Comparison of ENCODE assay signal across 1 cellular context in genomic region chr16:58284488-58284887, GRCh38.
TF ChIP-seq lines count a peak whose summit lies in the region.

No MANE protein-coding gene starts in this region.

TF ChIP-seq in K562, 482 proteins besides CTCF, POLR2A, EP300 and RAD21 (continued from another document and continues in another):
- TF ChIP-seq AFF1 (IDR thresholded peaks at IDR 0.05; ENCODE audit: low read depth in 1 of 2, partially characterized antibody in 2 of 2) (no peak), KLF16 (IDR thresholded peaks at IDR 0.05) (no peak), ZNF274 (IDR thresholded peaks at IDR 0.05; ENCODE audit: borderline replicate concordance, low read depth, low read length) (no peak), HNRNPL (IDR thresholded peaks at IDR 0.05; ENCODE audit: low read depth, low read length) (no peak), ZBTB26 (CRISPR knock-in tag; IDR thresholded peaks at IDR 0.05) (no peak), ZFP1 (CRISPR knock-in tag; IDR thresholded peaks at IDR 0.05) (no peak), CHD2 (IDR thresholded peaks at IDR 0.05; ENCODE audit: low read depth, low read length) (no peak), CEBPG (CRISPR knock-in tag; IDR thresholded peaks at IDR 0.05) (no peak), CEBPG (tag; conservative IDR thresholded peaks at IDR 0.05 in 1 of 2, IDR thresholded peaks at IDR 0.05 in 1 of 2) (peak in 1 of 2 experiments; percentile 31; a peak in 2 of 4 replicates), NCOA1 (IDR thresholded peaks at IDR 0.05; ENCODE audit: low read depth) (no peak), HDAC6 (IDR thresholded peaks at IDR 0.05; ENCODE audit: low read depth, low read length) (no peak), ETS2 (tag; IDR thresholded peaks at IDR 0.05; ENCODE audit: borderline replicate concordance, poor library complexity, severe bottlenecking) (no peak), PPARD (CRISPR knock-in tag; IDR thresholded peaks at IDR 0.05) (no peak), SMARCC2 (IDR thresholded peaks at IDR 0.05; ENCODE audit: low read depth) (no peak), CXXC5 (CRISPR knock-in tag; IDR thresholded peaks at IDR 0.05) (peak; percentile 28; the same call in 1 of the 2 replicates), ZNF407 (IDR thresholded peaks at IDR 0.05; ENCODE audit: low read depth) (no peak), ZNF639 (CRISPR knock-in tag; conservative IDR thresholded peaks at IDR 0.05 in 1 of 2, IDR thresholded peaks at IDR 0.05 in 1 of 2) (peak in 1 of 2 experiments; percentile 55; a peak in 1 of 4 replicates), CBFB (CRISPR knock-in tag; IDR thresholded peaks at IDR 0.05) (no peak), ZNF583 (CRISPR knock-in tag; IDR thresholded peaks at IDR 0.05) (no peak), ZNF589 (CRISPR knock-in tag; IDR thresholded peaks at IDR 0.05; ENCODE audit: low read depth) (peak; percentile 81), ZNF398 (CRISPR knock-in tag; IDR thresholded peaks at IDR 0.05) (no peak), RCOR1 (IDR thresholded peaks at IDR 0.05; ENCODE audit: borderline replicate concordance in 1 of 2, low read depth in 2 of 2, low read length in 2 of 2) (no peak), ETV5 (CRISPR knock-in tag; IDR thresholded peaks at IDR 0.05; ENCODE audit: low read depth) (no peak), PKNOX1 (IDR thresholded peaks at IDR 0.05) (peak; percentile 32; the same call in 1 of the 2 replicates), ETV1 (tag; conservative IDR thresholded peaks at IDR 0.05; ENCODE audit: low read depth) (no peak), REST (CRISPR knock-in tag; IDR thresholded peaks at IDR 0.05; ENCODE audit: low read depth) (no peak), KDM5B (IDR thresholded peaks at IDR 0.05; ENCODE audit: insufficient replicate concordance, low read depth, low read length) (no peak), ZNF224 (CRISPR knock-in tag; IDR thresholded peaks at IDR 0.05) (no peak), FOSL1 (tag; conservative IDR thresholded peaks at IDR 0.05) (peak; percentile 42; the same call in 1 of the 2 replicates), ZNF780A (CRISPR knock-in tag; IDR thresholded peaks at IDR 0.05) (no peak), E2F1 (CRISPR knock-in tag; IDR thresholded peaks at IDR 0.05) (no peak), FOXP1 (CRISPR knock-in tag; IDR thresholded peaks at IDR 0.05) (no peak), PCBP1 (IDR thresholded peaks at IDR 0.05; ENCODE audit: low read depth, low read length, poor library complexity, severe bottlenecking) (no peak), MEIS2 (IDR thresholded peaks at IDR 0.05; ENCODE audit: partially characterized antibody) (peak; percentile 47), ZNF384 (IDR thresholded peaks at IDR 0.05; ENCODE audit: low read depth, low read length) (peak; percentile 52; the same call in 1 of the 2 replicates), LEF1 (IDR thresholded peaks at IDR 0.05) (no peak)
